ENCODE assay signal across 14 cellular contexts in the genomic region with DNA sequence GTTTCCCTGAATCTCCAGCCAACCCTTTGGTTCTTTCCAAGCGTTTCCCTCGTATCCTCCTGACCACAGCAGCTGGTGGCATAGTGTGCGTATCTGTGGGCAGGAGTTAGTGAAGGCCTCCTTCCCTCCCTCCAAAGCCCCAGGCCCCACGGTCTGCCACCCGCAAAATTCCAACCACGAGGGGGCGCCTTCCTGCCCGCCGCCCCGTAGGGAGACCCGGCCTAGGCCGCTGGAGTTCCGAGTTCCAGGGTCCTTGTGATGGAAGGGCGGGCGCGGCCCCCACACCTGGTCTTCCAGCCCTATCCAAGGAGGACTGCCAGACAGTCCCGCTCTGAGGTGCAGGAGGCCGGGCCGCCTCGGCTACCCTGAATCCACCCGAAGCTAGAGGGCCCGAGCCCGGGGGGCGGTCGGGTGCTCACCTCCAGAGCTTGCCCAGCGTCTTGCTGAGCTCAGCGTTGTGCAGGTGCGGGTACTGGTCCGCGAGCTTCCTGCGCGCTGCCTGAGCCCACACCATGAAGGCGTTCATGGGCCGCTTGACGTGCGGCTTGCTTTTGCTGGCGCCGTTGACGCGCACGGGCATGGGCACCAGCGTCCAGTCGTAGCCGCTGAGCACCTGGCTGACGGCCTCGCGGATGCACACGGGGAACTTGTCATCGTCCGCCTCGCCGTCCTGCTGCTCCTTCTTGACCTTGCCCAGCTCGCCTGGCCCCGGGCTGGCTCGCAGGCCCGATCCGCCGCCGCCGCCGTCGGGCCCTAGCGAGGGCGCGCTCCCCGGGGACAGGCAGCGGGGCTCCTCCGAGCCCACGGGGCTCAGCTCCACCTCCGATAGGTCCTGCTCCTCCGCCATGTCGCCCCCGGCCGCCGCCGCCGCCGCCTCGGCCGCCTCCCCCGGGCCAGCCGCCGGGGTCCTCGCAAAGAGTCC. TPM values are rescaled to one million over a fixed set of nuclear protein-coding genes. Genes with fewer than 3 reads are reported as not detected.
A peak's percentile ranks its signal among the peaks of the same experiment; 100 is the strongest.
DNase-seq lines count a peak whose midpoint lies in the region; ATAC-seq and TF ChIP-seq lines count a peak whose summit lies in the region.
"Had no signal": no experiment of that assay in that cellular context is flagged by ENCODE, and none has a peak within 500 bp of the region (broad histone marks: within the 10 kb centered on the region; RNA-seq: fewer than 3 reads in every experiment).

No MANE protein-coding gene starts in this region.

- H3K9me3 ChIP-seq in left ventricle myocardium inferior (replicated peaks) (no peaks in the 10 kb centered on the region), upper lobe of right lung (no peaks in the 10 kb centered on the region), transverse colon (no peaks in the 10 kb centered on the region)

- no peak for TF ChIP-seq POLR2A in transverse colon (IDR thresholded peaks at IDR 0.05)

- H3K4me1 ChIP-seq in left ventricle myocardium inferior, result peaks cover 13% of the 10 kb centered on the region
- H3K4me1 ChIP-seq in upper lobe of right lung, result no peaks in the 10 kb centered on the region
- peaks cover 0 to 17% (median 4%) of the 10 kb centered on the region in 4 donors for H3K4me1 ChIP-seq in transverse colon

- in situ Hi-C loops in transverse colon (cut with MboI; ENCODE audit: low pct_ligation_motif_present in 1 of 4, low pct_unique_long_range_greater_than_20kb in 1 of 4, low sequenced_read_pairs in 3 of 4), result no loop called here

- TF ChIP-seq EP300 in transverse colon (IDR thresholded peaks at IDR 0.05; ENCODE audit: low read depth), result no peak

- H3K4me3 ChIP-seq in left ventricle myocardium inferior, result peak overlapping the region; percentile 40
- H3K4me3 ChIP-seq in upper lobe of right lung, result no peak overlapping the region
- peak overlapping the region in 2 of 4 donors; percentile 14 to 23 for H3K4me3 ChIP-seq in transverse colon
- H3K4me3 ChIP-seq: SK-N-MC had no signal

- peak overlapping the region; percentile 27 for H3K27ac ChIP-seq in left ventricle myocardium inferior (replicated peaks)
- H3K27ac ChIP-seq in upper lobe of right lung, result no peak overlapping the region
- peak overlapping the region in 2 of 4 donors; percentile 15 to 30 for H3K27ac ChIP-seq in transverse colon
- H3K27ac ChIP-seq: SK-N-MC had no signal

- intact Hi-C loops in left ventricle myocardium inferior (cut with micrococcal nuclease) (no loop called here), left cardiac atrium (cut with DNase I) (no loop called here), upper lobe of right lung (cut with DNase I) (no loop called here), transverse colon (cut with DNase I; ENCODE audit: low total_unique reads) (no loop called here)

- no peak for ATAC-seq in left cardiac atrium
- ATAC-seq in upper lobe of right lung, result no peak
- ATAC-seq in HG03025 (IDR thresholded peaks at IDR 0.05; ENCODE audit: low FRiP score, unreplicated experiment), result no peak
- ATAC-seq: activated T-helper 17 cell treated with anti-CD3 and anti-CD28 coated beads, Interleukin-2, amount 50 U/mL, for 72 hours had no signal

- DNase-seq in left ventricle myocardium inferior (no peak), left cardiac atrium (no peak), ecto neural progenitor cell (ENCODE audit: low spot score) (peak; percentile 83), left kidney (ENCODE audit: low read depth, low spot score) (peak; percentile 66), upper lobe of right lung (no peak), transverse colon (no peak), activated gamma-delta T cell (lab: John Stamatoyannopoulos, UW) (no peak)
- DNase-seq: activated CD4-positive, alpha-beta T cell treated with anti-CD3 and anti-CD28 coated beads for 1 hour; NCI-H524; stimulated activated CD4-positive, alpha-beta T cell treated with anti-CD3 and anti-CD28 coated beads, Interleukin-12 subunit alpha, Interleukin-12 subunit beta, amount 100 ng/mL, for 4 hours had no signal

- peak; percentile 30 for TF ChIP-seq CTCF in left ventricle myocardium inferior (IDR thresholded peaks at IDR 0.05; ENCODE audit: borderline replicate concordance)
- TF ChIP-seq CTCF in upper lobe of right lung (IDR thresholded peaks at IDR 0.05), result peak; percentile 23
- no peak for TF ChIP-seq CTCF in transverse colon (IDR thresholded peaks at IDR 0.05)

- 44 to 87% methylated on average over 16 to 76 of the region's 84 CpGs for WGBS in transverse colon (ENCODE audit: low coverage in 1 of 2), 2 donors

- H3K27me3 ChIP-seq in left ventricle myocardium inferior (ENCODE audit: low read depth) (no peaks in the 10 kb centered on the region), upper lobe of right lung (no peaks in the 10 kb centered on the region), transverse colon (no peaks in the 10 kb centered on the region)

- H3K36me3 ChIP-seq in left ventricle myocardium inferior (peaks cover 4% of the 10 kb centered on the region), upper lobe of right lung (no peaks in the 10 kb centered on the region), transverse colon (no peaks in the 10 kb centered on the region)

RNA-seq across cellular contexts. Expression of a gene that starts 1.2 kb away (rescaled TPM):
- total RNA-seq in left ventricle myocardium inferior, result 1.2 TPM
- 1 to 10 TPM; 1.9 to 3.6 TPM for total RNA-seq in left cardiac atrium
- total RNA-seq in upper lobe of right lung, result not detected
- total RNA-seq in transverse colon, result 1 to 10 TPM; 1.2 to 4.9 (median 3.5) TPM
- total RNA-seq: activated T-helper 17 cell treated with anti-CD3 and anti-CD28 coated beads, Interleukin-2, amount 50 U/mL, for 72 hours; myocyte had no signal

RNA-seq across cellular contexts. Expression of a gene that starts 29.7 kb away (rescaled TPM):
- total RNA-seq in left ventricle myocardium inferior, result 79.3 TPM
- total RNA-seq in left cardiac atrium, result 10 to 100 TPM; 62.6 to 68.1 TPM
- total RNA-seq in upper lobe of right lung, result 49.0 TPM
- total RNA-seq in transverse colon, result 10 to 100 TPM in 3 of 4 donors, 1 to 10 TPM in 1; 7.6 to 65.5 (median 32.6) TPM

RNA-seq across cellular contexts. Expression of a gene that starts 29.8 kb away (rescaled TPM):
- total RNA-seq in left ventricle myocardium inferior (0.82 TPM), left cardiac atrium (under 1 TPM in 1 of 2 donors, not detected in 1; 0.21 TPM), upper lobe of right lung (not detected), transverse colon (not detected)

Comparison
In these comparisons a context has a peak if more than half of its experiments do, and no peak if none do; other contexts are left out.
1. DNase-seq: peak in ecto neural progenitor cell (single experiment) and left kidney (single experiment); none in left ventricle myocardium inferior (single experiment), left cardiac atrium (single experiment), upper lobe of right lung (single experiment), transverse colon (single experiment) and activated gamma-delta T cell (single experiment).
2. CTCF ChIP-seq: peak in left ventricle myocardium inferior (single experiment) and upper lobe of right lung (single experiment); none in transverse colon (0 of 5).